ENCODE assay signal across 2 cellular contexts in genomic region chr3:58009026-58009748, GRCh38.
TF ChIP-seq lines count a peak whose summit lies in the region.

No MANE protein-coding gene starts in this region.

TF ChIP-seq in SK-N-SH, 30 proteins besides CTCF, POLR2A, EP300 and RAD21 (continued from another document):
- TF ChIP-seq SIN3A (IDR thresholded peaks at IDR 0.05; ENCODE audit: borderline replicate concordance, low read depth, low read length) = 0 out of 2 replicates have a peak, but pooled peaks have one; percentile 45
TF ChIP-seq in SK-N-SH: peak in this region for 1.

TF ChIP-seq in HepG2, 621 proteins besides CTCF, POLR2A, EP300 and RAD21 (continues in another document):
- TF ChIP-seq DDIT3 (CRISPR knock-in tag; IDR thresholded peaks at IDR 0.05) (no peak), IRX3 (CRISPR knock-in tag; IDR thresholded peaks at IDR 0.05; ENCODE audit: borderline replicate concordance, low read depth) (no peak), ZNF235 (CRISPR knock-in tag; IDR thresholded peaks at IDR 0.05; ENCODE audit: borderline replicate concordance) (no peak), ZNF883 (CRISPR knock-in tag; IDR thresholded peaks at IDR 0.05; ENCODE audit: not compliant biosample characterization) (no peak), TRAFD1 (CRISPR knock-in tag; IDR thresholded peaks at IDR 0.05; ENCODE audit: borderline replicate concordance) (no peak), ONECUT2 (CRISPR knock-in tag; IDR thresholded peaks at IDR 0.05) (no peak), ZNF335 (CRISPR knock-in tag; IDR thresholded peaks at IDR 0.05) (no peak), BATF2 (CRISPR knock-in tag; IDR thresholded peaks at IDR 0.05) (no peak), STAG1 (CRISPR knock-in tag; IDR thresholded peaks at IDR 0.05) (peak; percentile 29), KDM1A (CRISPR knock-in tag; IDR thresholded peaks at IDR 0.05) (no peak), ARID2 (CRISPR knock-in tag; IDR thresholded peaks at IDR 0.05; ENCODE audit: borderline replicate concordance) (no peak), ZNF569 (CRISPR knock-in tag; IDR thresholded peaks at IDR 0.05; ENCODE audit: borderline replicate concordance) (no peak), ZNF446 (CRISPR knock-in tag; IDR thresholded peaks at IDR 0.05) (0 out of 2 replicates have a peak, but pooled peaks have one; percentile 8), ZNF224 (CRISPR knock-in tag; IDR thresholded peaks at IDR 0.05) (no peak), RXRB (CRISPR knock-in tag; IDR thresholded peaks at IDR 0.05; ENCODE audit: borderline replicate concordance) (no peak), ZNF329 (CRISPR knock-in tag; IDR thresholded peaks at IDR 0.05; ENCODE audit: low read depth) (no peak), SP140L (CRISPR knock-in tag; IDR thresholded peaks at IDR 0.05; ENCODE audit: borderline replicate concordance) (no peak), ZNF101 (CRISPR knock-in tag; IDR thresholded peaks at IDR 0.05; ENCODE audit: borderline replicate concordance, low read depth) (no peak), ZBTB20 (CRISPR knock-in tag; IDR thresholded peaks at IDR 0.05; ENCODE audit: borderline replicate concordance, low read depth) (no peak), THAP9 (CRISPR knock-in tag; IDR thresholded peaks at IDR 0.05; ENCODE audit: borderline replicate concordance) (0 out of 2 replicates have a peak, but pooled peaks have one; percentile 3), KLF9 (CRISPR knock-in tag; IDR thresholded peaks at IDR 0.05; ENCODE audit: low read depth) (no peak), ZFP91 (CRISPR knock-in tag; IDR thresholded peaks at IDR 0.05; ENCODE audit: borderline replicate concordance) (peak; percentile 61; the same call in 1 of the 2 replicates), GABPB1 (CRISPR knock-in tag; IDR thresholded peaks at IDR 0.05) (no peak), NFYC (CRISPR knock-in tag; IDR thresholded peaks at IDR 0.05) (no peak), ZNF629 (CRISPR knock-in tag; conservative IDR thresholded peaks at IDR 0.05) (peak; percentile 84), HIVEP1 (CRISPR knock-in tag; IDR thresholded peaks at IDR 0.05) (no peak), NR2F2 (IDR thresholded peaks at IDR 0.05; ENCODE audit: borderline replicate concordance, low read depth) (no peak), HNRNPH1 (optimal IDR thresholded peaks at IDR 0.05; ENCODE audit: low read depth, low read length) (no peak), ZNF274 (CRISPR knock-in tag; IDR thresholded peaks at IDR 0.05) (no peak), ZMYM3 (CRISPR knock-in tag; IDR thresholded peaks at IDR 0.05) (peak; percentile 43; the same call in 1 of the 2 replicates), SOX6 (IDR thresholded peaks at IDR 0.05) (no peak), SOX6 (CRISPR knock-in tag; IDR thresholded peaks at IDR 0.05) (peak; percentile 8; the same call in 1 of the 2 replicates), ZSCAN21 (CRISPR knock-in tag; IDR thresholded peaks at IDR 0.05; ENCODE audit: borderline replicate concordance) (peak; percentile 51; the same call in 1 of the 2 replicates), NPAS2 (CRISPR knock-in tag; IDR thresholded peaks at IDR 0.05; ENCODE audit: borderline replicate concordance) (no peak), E2F2 (CRISPR knock-in tag; IDR thresholded peaks at IDR 0.05; ENCODE audit: borderline replicate concordance) (no peak), ZNF431 (CRISPR knock-in tag; IDR thresholded peaks at IDR 0.05; ENCODE audit: borderline replicate concordance, low read depth) (no peak), ZBTB3 (CRISPR knock-in tag; IDR thresholded peaks at IDR 0.05; ENCODE audit: borderline replicate concordance, low read depth) (0 out of 2 replicates have a peak, but pooled peaks have one; percentile 73), ZNF382 (CRISPR knock-in tag; IDR thresholded peaks at IDR 0.05; ENCODE audit: borderline replicate concordance) (no peak), ZMAT3 (CRISPR knock-in tag; conservative IDR thresholded peaks at IDR 0.05) (no peak; the same call in 1 of the 2 replicates), CREB3 (CRISPR knock-in tag; IDR thresholded peaks at IDR 0.05) (no peak), ZBTB2 (CRISPR knock-in tag; IDR thresholded peaks at IDR 0.05; ENCODE audit: low read depth) (no peak), JUNB (CRISPR knock-in tag; IDR thresholded peaks at IDR 0.05; ENCODE audit: borderline replicate concordance) (no peak), MEIS1 (CRISPR knock-in tag; IDR thresholded peaks at IDR 0.05; ENCODE audit: borderline replicate concordance) (0 out of 2 replicates have a peak, but pooled peaks have one; percentile 26), PCBP2 (optimal IDR thresholded peaks at IDR 0.05; ENCODE audit: low read depth, low read length, poor library complexity, severe bottlenecking) (no peak), AGO1 (IDR thresholded peaks at IDR 0.05; ENCODE audit: low read depth, low read length, poor library complexity, severe bottlenecking) (peak; percentile 78), ZNF770 (CRISPR knock-in tag; IDR thresholded peaks at IDR 0.05) (no peak), CREBL2 (CRISPR knock-in tag; IDR thresholded peaks at IDR 0.05; ENCODE audit: borderline replicate concordance) (0 out of 2 replicates have a peak, but pooled peaks have one; percentile 4), ZNF276 (CRISPR knock-in tag; IDR thresholded peaks at IDR 0.05; ENCODE audit: low read depth) (no peak), ZBTB38 (CRISPR knock-in tag; IDR thresholded peaks at IDR 0.05) (no peak), MTA3 (CRISPR knock-in tag; IDR thresholded peaks at IDR 0.05) (no peak), SP2 (CRISPR knock-in tag; IDR thresholded peaks at IDR 0.05) (no peak), SAP130 (CRISPR knock-in tag; IDR thresholded peaks at IDR 0.05; ENCODE audit: low read depth) (no peak), ERF (CRISPR knock-in tag; IDR thresholded peaks at IDR 0.05) (no peak), HOXA9 (CRISPR knock-in tag; IDR thresholded peaks at IDR 0.05; ENCODE audit: borderline replicate concordance) (no peak; the same call in 1 of the 2 replicates), DMAP1 (CRISPR knock-in tag; IDR thresholded peaks at IDR 0.05) (no peak), ZNF546 (CRISPR knock-in tag; conservative IDR thresholded peaks at IDR 0.05) (no peak), KDM5A (IDR thresholded peaks at IDR 0.05; ENCODE audit: borderline replicate concordance, low read length) (peak; percentile 66)
